In the genomic region with DNA sequence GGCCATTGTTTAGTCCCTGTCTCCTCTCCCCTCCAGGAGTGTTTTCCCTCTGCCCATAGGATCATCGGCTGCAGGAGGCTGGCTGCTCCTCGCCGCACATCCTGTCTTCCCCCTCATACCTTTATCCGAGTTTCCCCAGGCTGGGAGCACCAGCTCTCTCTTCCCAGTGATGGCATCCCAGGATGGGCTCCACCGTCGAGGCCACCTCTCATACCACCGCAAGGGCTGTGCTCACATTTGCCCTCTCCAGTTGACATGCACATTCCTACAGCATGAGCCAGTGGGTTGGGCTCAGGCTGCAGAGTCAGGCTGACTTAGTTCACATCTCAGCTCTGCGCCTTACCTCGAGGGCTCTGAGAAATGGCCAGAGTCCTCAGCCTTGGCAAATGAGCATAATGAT, we compare ENCODE assay signal across 10 cellular contexts. TPM values are rescaled to one million over a fixed set of nuclear protein-coding genes. Genes with fewer than 3 reads are reported as not detected.
DNase-seq lines count a peak whose midpoint lies in the region; ATAC-seq, FAIRE-seq and TF ChIP-seq lines count a peak whose summit lies in the region.
"Had no signal": no experiment of that assay in that cellular context is flagged by ENCODE, and none has a peak within 500 bp of the region (broad histone marks: within the 10 kb centered on the region; RNA-seq: fewer than 3 reads in every experiment).

No MANE protein-coding gene starts in this region.

- H3K9me3 ChIP-seq in mucosa of descending colon (no peaks in the 10 kb centered on the region), suprapubic skin (no peaks in the 10 kb centered on the region), body of pancreas (no peaks in the 10 kb centered on the region)

- H3K27me3 ChIP-seq in bronchial epithelial cell (ENCODE audit: control insufficient read depth, insufficient read depth, low read length): no peaks in the 10 kb centered on the region
- H3K27me3 ChIP-seq in suprapubic skin: no peaks in the 10 kb centered on the region
- H3K27me3 ChIP-seq in body of pancreas: no peaks in the 10 kb centered on the region

- no peak overlapping the region for H3K27ac ChIP-seq in suprapubic skin
- no peak overlapping the region for H3K27ac ChIP-seq in body of pancreas

- peak; percentile 96 for FAIRE-seq in bronchial epithelial cell (lab: Jason Lieb, UNC)
- FAIRE-seq: G401.6 had no signal

- H3K4me1 ChIP-seq in mucosa of descending colon (ENCODE audit: low read depth) (peaks cover 22% of the 10 kb centered on the region), suprapubic skin (peaks cover 5% of the 10 kb centered on the region), body of pancreas (no peaks in the 10 kb centered on the region)

- ATAC-seq in mucosa of descending colon (peak; percentile 51), body of pancreas (no peak)
- ATAC-seq in stimulated activated naive CD8-positive, alpha-beta T cell treated with anti-CD3 and anti-CD28 coated beads, Interleukin-15, Interleukin-2, amounts not matched to agents 100 U/mL and 50 U/mL, for 24 hours: no peak

- TF ChIP-seq EP300 in suprapubic skin (IDR thresholded peaks at IDR 0.05): no peak

- H3K4me3 ChIP-seq in AG10803 (ENCODE audit: low read length): no peak overlapping the region
- no peak overlapping the region for H3K4me3 ChIP-seq in bronchial epithelial cell (ENCODE audit: low read depth, low read length)
- no peak overlapping the region for H3K4me3 ChIP-seq in mucosa of descending colon
- H3K4me3 ChIP-seq in suprapubic skin: no peak overlapping the region
- no peak overlapping the region for H3K4me3 ChIP-seq in body of pancreas

- intact Hi-C loops in mucosa of descending colon (cut with DNase I, micrococcal nuclease): no loop called here
- intact Hi-C loops in body of pancreas (cut with DNase I): loop anchor here (10.0 kb wide), 1 partner anchor 273 kb away; no protein-coding TSS in a partner anchor

- TF ChIP-seq POLR2A in suprapubic skin (IDR thresholded peaks at IDR 0.05) (no peak), body of pancreas (IDR thresholded peaks at IDR 0.05) (no peak)

- H3K36me3 ChIP-seq in bronchial epithelial cell (ENCODE audit: control insufficient read depth, insufficient read depth, low read length) (no peaks in the 10 kb centered on the region), mucosa of descending colon (ENCODE audit: low read depth) (no peaks in the 10 kb centered on the region), suprapubic skin (no peaks in the 10 kb centered on the region), body of pancreas (replicated peaks in 1 of 2; ENCODE audit: insufficient read depth in 1 of 2, low read depth in 2 of 2) (no peaks in the 10 kb centered on the region)

- DNase-seq in AG10803 (ENCODE audit: low read depth): peak; percentile 81
- DNase-seq in HT-29 (ENCODE audit: low spot score): peak; percentile 39
- peak; percentile 85 for DNase-seq in bronchial epithelial cell (ENCODE audit: low read depth)
- DNase-seq in mucosa of descending colon: no peak
- DNase-seq in suprapubic skin (ENCODE audit: low spot score in 2 of 2): no peak
- no peak for DNase-seq in DMS79 treated with DMSO at 0.1 percent for 48 hours (lab: John Stamatoyannopoulos, UW)
- DNase-seq in body of pancreas: no peak
- DNase-seq in stimulated activated naive CD8-positive, alpha-beta T cell treated with anti-CD3 and anti-CD28 coated beads, Interleukin-15, Interleukin-2, amounts not matched to agents 100 U/mL and 50 U/mL, for 24 hours: no peak
- DNase-seq: MV-4-11 had no signal

- 76% methylated on average over 9 of the region's 9 CpGs for WGBS in suprapubic skin
- WGBS in body of pancreas, 2 donors: 71 to 76% methylated on average over 9 of the region's 9 CpGs

- peak; percentile 22 for TF ChIP-seq CTCF in AG10803 (conservative IDR thresholded peaks at IDR 0.05; ENCODE audit: low read length)
- TF ChIP-seq CTCF in bronchial epithelial cell (IDR thresholded peaks at IDR 0.05; ENCODE audit: insufficient read depth, low read length, severe bottlenecking): peak; percentile 9
- no peak for TF ChIP-seq CTCF in mucosa of descending colon (IDR thresholded peaks at IDR 0.05)
- no peak for TF ChIP-seq CTCF in suprapubic skin (IDR thresholded peaks at IDR 0.05)
- TF ChIP-seq CTCF in body of pancreas (IDR thresholded peaks at IDR 0.05): no peak

RNA-seq across cellular contexts. Expression of a gene that starts 12.1 kb away (rescaled TPM):
- 27.5 and 29.7 TPM in 2 replicates for total RNA-seq in HT-29 (2014; rRNA removed; shearing (Covaris generic))
- total RNA-seq in bronchial epithelial cell (3.9 and 12.7 TPM in 2 replicates), mucosa of descending colon (10 to 100 TPM; 20.2 to 31.2 (median 23.9) TPM), suprapubic skin (under 1 TPM in 2 of 4 donors, not detected in 2; 0.13 to 0.15 TPM), body of pancreas (10 to 100 TPM in 1 of 2 donors, 1 to 10 TPM in 1; 6.7 to 13.5 TPM)

RNA-seq across cellular contexts. Expression of a gene that starts 46.0 kb away (rescaled TPM):
- 60.8 and 61.8 TPM in 2 replicates for total RNA-seq in HT-29 (2014; rRNA removed; shearing (Covaris generic))
- total RNA-seq in bronchial epithelial cell: 170 and 182 TPM in 2 replicates
- 100 to 1,000 TPM in 1 of 3 donors, 10 to 100 TPM in 2; 63.9 to 102 (median 81.3) TPM for total RNA-seq in mucosa of descending colon
- 100 to 1,000 TPM; 119 to 142 (median 141) TPM for total RNA-seq in suprapubic skin
- 10 to 100 TPM; 15.8 to 17.1 TPM for total RNA-seq in body of pancreas

RNA-seq across cellular contexts. Expression of a gene that starts 52.2 kb away (rescaled TPM):
- 24.6 and 27.0 TPM in 2 replicates for total RNA-seq in HT-29 (2014; rRNA removed; shearing (Covaris generic))
- 39.2 and 46.6 TPM in 2 replicates for total RNA-seq in bronchial epithelial cell
- 10 to 100 TPM; 23.7 to 33.5 (median 27.5) TPM for total RNA-seq in mucosa of descending colon
- 10 to 100 TPM; 27.9 to 53.1 (median 30.5) TPM for total RNA-seq in suprapubic skin
- total RNA-seq in body of pancreas: 10 to 100 TPM; 10.9 to 25.1 TPM

Comparison
In these comparisons a context has a peak if more than half of its experiments do, and no peak if none do; other contexts are left out.
1. DNase-seq: peak in AG10803 (single experiment), HT-29 (single experiment) and bronchial epithelial cell (single experiment); none in mucosa of descending colon (0 of 3), suprapubic skin (0 of 2), DMS79 treated with DMSO at 0.1 percent for 48 hours (single experiment), body of pancreas (0 of 4) and stimulated activated naive CD8-positive, alpha-beta T cell treated with anti-CD3 and anti-CD28 coated beads, Interleukin-15, Interleukin-2, amounts not matched to agents 100 U/mL and 50 U/mL, for 24 hours (single experiment).
2. CTCF ChIP-seq: peak in AG10803 (single experiment) and bronchial epithelial cell (single experiment); none in mucosa of descending colon (single experiment), suprapubic skin (0 of 2) and body of pancreas (0 of 7).